Comparison of ENCODE assay signal across 1 cellular context in genomic region chr7:57876-58275, GRCh38.
TF ChIP-seq lines count a peak whose summit lies in the region.

No MANE protein-coding gene starts in this region.

TF ChIP-seq in SK-N-SH, 30 proteins besides CTCF, POLR2A, EP300 and RAD21 (continued from another document):
- TF ChIP-seq ZBTB33 (IDR thresholded peaks at IDR 0.05; ENCODE audit: borderline replicate concordance, low read depth): no peak
- TF ChIP-seq FOSL2 (IDR thresholded peaks at IDR 0.05; ENCODE audit: borderline replicate concordance, low read depth): no peak
- TF ChIP-seq RFX5 (IDR thresholded peaks at IDR 0.05; ENCODE audit: low read length): no peak
- TF ChIP-seq MXI1 (IDR thresholded peaks at IDR 0.05; ENCODE audit: low read depth, low read length): no peak
- TF ChIP-seq POLR2AphosphoS5 (IDR thresholded peaks at IDR 0.05; ENCODE audit: low read depth, low read length): no peak
- no peak for TF ChIP-seq TCF12 (IDR thresholded peaks at IDR 0.05)
- no peak for TF ChIP-seq REST (IDR thresholded peaks at IDR 0.05; ENCODE audit: low read depth, low read length)
- TF ChIP-seq, protein P1, sequence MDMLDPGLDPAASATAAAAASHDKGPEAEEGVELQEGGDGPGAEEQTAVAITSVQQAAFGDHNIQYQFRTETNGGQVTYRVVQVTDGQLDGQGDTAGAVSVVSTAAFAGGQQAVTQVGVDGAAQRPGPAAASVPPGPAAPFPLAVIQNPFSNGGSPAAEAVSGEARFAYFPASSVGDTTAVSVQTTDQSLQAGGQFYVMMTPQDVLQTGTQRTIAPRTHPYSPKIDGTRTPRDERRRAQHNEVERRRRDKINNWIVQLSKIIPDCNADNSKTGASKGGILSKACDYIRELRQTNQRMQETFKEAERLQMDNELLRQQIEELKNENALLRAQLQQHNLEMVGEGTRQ (IDR thresholded peaks at IDR 0.05; ENCODE audit: borderline replicate concordance, low read depth, low read length): no peak
- TF ChIP-seq, protein P2, sequence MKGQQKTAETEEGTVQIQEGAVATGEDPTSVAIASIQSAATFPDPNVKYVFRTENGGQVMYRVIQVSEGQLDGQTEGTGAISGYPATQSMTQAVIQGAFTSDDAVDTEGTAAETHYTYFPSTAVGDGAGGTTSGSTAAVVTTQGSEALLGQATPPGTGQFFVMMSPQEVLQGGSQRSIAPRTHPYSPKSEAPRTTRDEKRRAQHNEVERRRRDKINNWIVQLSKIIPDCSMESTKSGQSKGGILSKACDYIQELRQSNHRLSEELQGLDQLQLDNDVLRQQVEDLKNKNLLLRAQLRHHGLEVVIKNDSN (IDR thresholded peaks at IDR 0.05; ENCODE audit: borderline replicate concordance, low read depth): no peak
- TF ChIP-seq ELF1 (IDR thresholded peaks at IDR 0.05): no peak
- no peak for TF ChIP-seq EZH2phosphoT487 (IDR thresholded peaks at IDR 0.05; ENCODE audit: borderline replicate concordance, low read depth)
- TF ChIP-seq GATA2 (CRISPR knock-in tag; IDR thresholded peaks at IDR 0.05): no peak
- TF ChIP-seq YY1 (IDR thresholded peaks at IDR 0.05; ENCODE audit: low read depth): no peak
